Comparison of ENCODE assay signal across 27 cellular contexts in genomic region chr16:54766355-54766754, GRCh38.
"Had no signal": no experiment of that assay in that cellular context is flagged by ENCODE, and none has a peak within 500 bp of the region (broad histone marks: within the 10 kb centered on the region; RNA-seq: fewer than 3 reads in every experiment).

No MANE protein-coding gene starts in this region.

- H3K4me3 ChIP-seq: colonic mucosa, coronary artery, dorsolateral prefrontal cortex, esophagus squamous epithelium, gastrocnemius medialis, gastroesophageal sphincter, heart left ventricle, heart right ventricle had no signal

- DNase-seq: colonic mucosa; cortex of kidney; dermis blood vessel endothelial cell; dorsolateral prefrontal cortex; effector CD4-positive, alpha-beta T cell; effector CD8-positive, alpha-beta T cell; effector memory CD4-positive, alpha-beta T cell; effector memory CD8-positive, alpha-beta T cell; endodermal cell; erythroblast; esophagus squamous epithelium; foreskin fibroblast; foreskin keratinocyte; foreskin melanocyte; gastrocnemius medialis; glutamatergic neuron; head of caudate nucleus; heart left ventricle; heart right ventricle had no signal

- H3K9me3 ChIP-seq: colonic mucosa had no signal

- H3K27me3 ChIP-seq: colonic mucosa, foreskin keratinocyte, heart left ventricle, heart right ventricle had no signal

- FAIRE-seq: colon, endometrium, endothelial cell of umbilical vein, frontal cortex had no signal

- ATAC-seq: effector memory CD8-positive, alpha-beta T cell; esophagus mucosa; foreskin keratinocyte; gastrocnemius medialis; gastroesophageal sphincter; heart left ventricle; heart right ventricle had no signal

- H3K36me3 ChIP-seq: colonic mucosa, esophagus squamous epithelium, gastrocnemius medialis, gastroesophageal sphincter, heart left ventricle, heart right ventricle had no signal

- H3K27ac ChIP-seq: colonic mucosa, coronary artery, dorsolateral prefrontal cortex, epithelial cell of prostate, esophagus squamous epithelium, foreskin keratinocyte, gastrocnemius medialis, gastroesophageal sphincter, heart left ventricle, heart right ventricle had no signal

- H3K4me1 ChIP-seq: colonic mucosa, esophagus squamous epithelium, foreskin keratinocyte, gastrocnemius medialis, gastroesophageal sphincter, heart left ventricle, heart right ventricle had no signal
